In the genomic region with DNA sequence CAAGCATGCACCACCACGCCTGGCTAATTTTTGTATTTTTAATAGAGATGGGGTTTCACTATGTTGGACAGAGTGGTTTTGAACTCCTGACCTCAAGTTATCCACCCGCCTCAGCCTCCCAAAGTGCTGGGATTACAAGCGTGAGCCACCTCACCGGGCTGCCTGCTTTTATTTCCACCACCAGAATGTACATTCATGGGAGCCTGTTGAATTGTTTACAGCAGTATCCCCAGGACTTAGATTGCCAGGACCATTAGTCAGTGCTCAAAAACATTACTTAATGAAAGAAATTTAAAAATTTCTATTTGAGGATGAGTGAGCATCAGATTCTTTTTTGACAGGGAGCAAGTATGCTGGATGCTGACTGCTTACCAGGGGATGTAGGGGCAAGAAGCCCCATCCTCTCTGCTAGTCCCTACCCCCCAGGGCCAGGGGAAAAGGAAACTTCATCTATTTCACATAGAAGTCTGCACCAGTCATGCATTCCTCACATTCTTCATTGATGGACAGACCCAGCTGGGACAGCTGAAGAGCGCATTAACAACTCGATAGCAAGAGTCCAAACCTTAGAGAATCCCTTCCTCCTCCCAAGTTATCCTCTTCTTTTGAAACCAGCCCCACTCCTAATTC, we compare ENCODE assay signal across 14 cellular contexts. TPM values are rescaled to one million over a fixed set of nuclear protein-coding genes. Genes with fewer than 3 reads are reported as not detected.
DNase-seq lines count a peak whose midpoint lies in the region; ATAC-seq, FAIRE-seq and TF ChIP-seq lines count a peak whose summit lies in the region.
"Had no signal": no experiment of that assay in that cellular context is flagged by ENCODE, and none has a peak within 500 bp of the region (broad histone marks: within the 10 kb centered on the region; RNA-seq: fewer than 3 reads in every experiment).

No MANE protein-coding gene starts in this region.

- TF ChIP-seq POLR2A in H54 (IDR thresholded peaks at IDR 0.05; ENCODE audit: low read depth, low read length) = no peak

- FAIRE-seq in H54 (lab: Jason Lieb, UNC) = peak; percentile 99

- DNase-seq in H54 (ENCODE audit: insufficient read length, low spot score) = no peak
- DNase-seq in foreskin fibroblast = peak; percentile 72 to 78
- peak; percentile 48 for DNase-seq in renal cortical epithelial cell (ENCODE audit: low read depth)
- DNase-seq in RPMI8226 = no peak
- no peak for DNase-seq in NCI-H2107 (lab: John Stamatoyannopoulos, UW)
- DNase-seq in mesothelial cell of epicardium (ENCODE audit: low spot score in 2 of 2, unreplicated experiment in 2 of 2) = no peak
- DNase-seq: activated CD8-positive, alpha-beta memory T cell treated with anti-CD3 and anti-CD28 coated beads for 24 hours; activated naive CD4-positive, alpha-beta T cell treated with anti-CD3 and anti-CD28 coated beads, Interleukin-2, amount 50 U/mL, for 16 hours; left lung; NCI-H2081; tibial artery had no signal

- no peak overlapping the region for H3K27ac Mint-ChIP-seq in mesothelial cell of epicardium
- H3K27ac Mint-ChIP-seq: T-helper 2 cell treated with Interferon-gamma antibody and Interleukin-4, amounts not matched to agents 5 μg/mL and 100 μg/mL, for 36 hours had no signal

- peaks cover 4% of the 10 kb centered on the region for H3K36me3 Mint-ChIP-seq in mesothelial cell of epicardium

- TF ChIP-seq CTCF in foreskin fibroblast (IDR thresholded peaks at IDR 0.05; ENCODE audit: low read depth, low read length) (no peak), mesothelial cell of epicardium (IDR thresholded peaks at IDR 0.05; ENCODE audit: unreplicated experiment) (no peak)

- peaks cover 9% of the 10 kb centered on the region for H3K27me3 Mint-ChIP-seq in mesothelial cell of epicardium (ENCODE audit: low read depth)

- ATAC-seq in SK-N-SH treated with all-trans-retinoic acid at 6 μM for 48 hours (peak; percentile 67), HG03565 (IDR thresholded peaks at IDR 0.05; ENCODE audit: unreplicated experiment) (no peak)
- ATAC-seq: left lung had no signal

- H3K4me1 Mint-ChIP-seq in mesothelial cell of epicardium = peaks cover 2% of the 10 kb centered on the region

- H3K4me3 Mint-ChIP-seq in mesothelial cell of epicardium = no peak overlapping the region
- H3K4me3 Mint-ChIP-seq: T-helper 2 cell treated with Interferon-gamma antibody and Interleukin-4, amounts not matched to agents 5 μg/mL and 100 μg/mL, for 36 hours had no signal

- H3K9me3 Mint-ChIP-seq in mesothelial cell of epicardium = peaks cover 10% of the 10 kb centered on the region
- H3K9me3 Mint-ChIP-seq: T-helper 2 cell treated with Interferon-gamma antibody and Interleukin-4, amounts not matched to agents 5 μg/mL and 100 μg/mL, for 36 hours had no signal

- no peak overlapping the region for H3K4me3 ChIP-seq in foreskin fibroblast (ENCODE audit: low read depth in 1 of 2, low read length in 2 of 2)
- H3K4me3 ChIP-seq: left lung, tibial artery had no signal

TF ChIP-seq in SK-N-SH treated with all-trans-retinoic acid at 6 μM for 48 hours, 23 proteins besides CTCF, POLR2A, EP300 and RAD21:
- TF ChIP-seq, protein P1, sequence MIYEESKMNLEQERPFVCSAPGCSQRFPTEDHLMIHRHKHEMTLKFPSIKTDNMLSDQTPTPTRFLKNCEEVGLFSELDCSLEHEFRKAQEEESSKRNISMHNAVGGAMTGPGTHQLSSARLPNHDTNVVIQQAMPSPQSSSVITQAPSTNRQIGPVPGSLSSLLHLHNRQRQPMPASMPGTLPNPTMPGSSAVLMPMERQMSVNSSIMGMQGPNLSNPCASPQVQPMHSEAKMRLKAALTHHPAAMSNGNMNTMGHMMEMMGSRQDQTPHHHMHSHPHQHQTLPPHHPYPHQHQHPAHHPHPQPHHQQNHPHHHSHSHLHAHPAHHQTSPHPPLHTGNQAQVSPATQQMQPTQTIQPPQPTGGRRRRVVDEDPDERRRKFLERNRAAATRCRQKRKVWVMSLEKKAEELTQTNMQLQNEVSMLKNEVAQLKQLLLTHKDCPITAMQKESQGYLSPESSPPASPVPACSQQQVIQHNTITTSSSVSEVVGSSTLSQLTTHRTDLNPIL (CRISPR knock-in tag; IDR thresholded peaks at IDR 0.05; ENCODE audit: low read depth) = no peak
- TF ChIP-seq ISL1 (CRISPR knock-in tag; IDR thresholded peaks at IDR 0.05) (peak; percentile 41), ZNF70 (CRISPR knock-in tag; IDR thresholded peaks at IDR 0.05) (no peak), ZNF565 (CRISPR knock-in tag; conservative IDR thresholded peaks at IDR 0.05; ENCODE audit: low read depth) (no peak), OSR1 (CRISPR knock-in tag; IDR thresholded peaks at IDR 0.05) (no peak), ESRRG (CRISPR knock-in tag; IDR thresholded peaks at IDR 0.05) (no peak)

RNA-seq across cellular contexts. Expression of gene RGMB, which starts 10.3 kb away (rescaled TPM):
- total RNA-seq in renal cortical epithelial cell (12.9 and 13.2 TPM in 2 replicates), mesothelial cell of epicardium (11.0 to 11.8 TPM (median 11.1 TPM) in 3 replicates)

Comparison
In these comparisons a context has a peak if more than half of its experiments do, and no peak if none do; other contexts are left out.
1. DNase-seq: peak in foreskin fibroblast (2 of 2) and renal cortical epithelial cell (single experiment); none in H54 (single experiment), RPMI8226 (single experiment), NCI-H2107 (single experiment) and mesothelial cell of epicardium (0 of 2).